In the genomic region with DNA sequence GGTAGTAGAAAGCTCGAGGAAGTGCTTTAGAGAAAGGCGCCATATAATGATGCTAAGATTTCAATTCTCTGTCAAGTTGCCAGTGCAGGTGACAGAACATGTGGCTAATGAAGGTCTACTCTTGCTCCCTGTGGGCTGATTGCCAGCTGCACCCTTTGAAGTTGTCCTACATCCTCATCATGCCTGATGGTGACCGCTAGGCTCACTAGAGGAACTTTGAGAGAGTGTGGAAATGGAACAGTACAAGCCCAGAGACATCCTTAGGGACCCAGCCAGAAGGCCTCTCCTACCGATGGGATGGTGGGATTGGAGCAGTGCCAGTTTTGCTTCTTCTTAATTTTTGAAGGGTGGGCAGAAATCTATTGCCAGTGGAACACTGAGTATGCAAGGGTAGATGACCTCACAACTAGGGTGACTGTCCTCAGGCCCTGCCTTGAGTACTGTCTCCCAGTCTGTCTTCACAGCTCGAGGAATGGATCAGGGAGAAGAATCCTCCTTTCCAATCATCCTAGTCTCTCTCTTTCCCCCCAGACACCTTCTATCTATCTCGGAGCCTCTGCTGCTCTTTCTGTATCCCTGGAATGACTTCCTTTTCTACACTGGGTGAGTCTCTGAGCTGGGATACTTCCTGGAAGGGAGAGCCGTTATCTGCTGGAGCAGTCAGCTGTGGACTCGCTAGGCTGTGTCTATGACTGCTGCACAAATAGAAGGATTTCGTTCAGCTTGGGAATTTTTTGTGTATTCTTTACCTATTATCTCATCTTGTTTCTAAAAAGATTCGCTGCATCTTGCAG, we compare ENCODE assay signal across 9 cellular contexts. TPM values are rescaled to one million over a fixed set of nuclear protein-coding genes. Genes with fewer than 3 reads are reported as not detected.
DNase-seq lines count a peak whose midpoint lies in the region; ATAC-seq and TF ChIP-seq lines count a peak whose summit lies in the region.
"Had no signal": no experiment of that assay in that cellular context is flagged by ENCODE, and none has a peak within 500 bp of the region (broad histone marks: within the 10 kb centered on the region; RNA-seq: fewer than 3 reads in every experiment).

No MANE protein-coding gene starts in this region.

- WGBS in heart left ventricle, 4 donors: 47 to 51% (median 49%) methylated on average over 10 of the region's 10 CpGs

- no peaks in the 10 kb centered on the region for H3K36me3 ChIP-seq in heart left ventricle
- H3K36me3 ChIP-seq: esophagus muscularis mucosa had no signal

- H3K27me3 ChIP-seq in heart left ventricle: peaks cover 0 to 3% (median 0%) of the 10 kb centered on the region in 9 donors
- H3K27me3 ChIP-seq: esophagus muscularis mucosa had no signal

- peak in 3 of 4 donors; percentile 29 to 39 (median 31) for ATAC-seq in heart left ventricle
- ATAC-seq in left colon: peak; percentile 69
- no peak for ATAC-seq in GM19023 (IDR thresholded peaks at IDR 0.05; ENCODE audit: unreplicated experiment)

- TF ChIP-seq CTCF in heart left ventricle (IDR thresholded peaks at IDR 0.05): no peak

- DNase-seq in heart left ventricle: no peak
- no peak for DNase-seq in cardiac septum (ENCODE audit: low spot score)
- DNase-seq in SW480 (ENCODE audit: low spot score): peak; percentile 70
- no peak for DNase-seq in left colon
- no peak for DNase-seq in NCI-H2107 (lab: John Stamatoyannopoulos, UW)
- DNase-seq in cerebellum (ENCODE audit: low spot score): no peak
- no peak for DNase-seq in dermis blood vessel endothelial cell

- TF ChIP-seq POLR2A in heart left ventricle (IDR thresholded peaks at IDR 0.05): no peak

- no peak overlapping the region for H3K27ac ChIP-seq in heart left ventricle
- H3K27ac ChIP-seq: esophagus muscularis mucosa had no signal

- intact Hi-C loops in heart left ventricle (cut with DNase I): loop anchor here (1.0 to 10.0 kb wide), 13 partner anchors 35 to 443 kb away; a partner anchor contains a TSS
- intact Hi-C loops in cardiac septum (cut with DNase I): loop anchor here (1.0 to 5.0 kb wide), 3 partner anchors 33 to 440 kb away; a partner anchor contains a TSS
- intact Hi-C loops in left colon (cut with DNase I, micrococcal nuclease): loop anchor here in 1 of 2 donors (5.0 kb wide), 2 partner anchors 155 to 440 kb away; no protein-coding TSS in a partner anchor

- H3K4me1 ChIP-seq in heart left ventricle: peaks cover 0 to 25% (median 8%) of the 10 kb centered on the region in 12 donors

- no peak overlapping the region for H3K4me3 ChIP-seq in heart left ventricle
- H3K4me3 ChIP-seq: esophagus muscularis mucosa had no signal

- no peaks in the 10 kb centered on the region for H3K9me3 ChIP-seq in heart left ventricle
- H3K9me3 ChIP-seq: esophagus muscularis mucosa had no signal

RNA-seq across cellular contexts. Expression of a gene that starts 33.5 kb away (rescaled TPM):
- total RNA-seq in heart left ventricle: 10 to 100 TPM in 5 of 9 donors, 1 to 10 TPM in 4; 6.4 to 31.6 (median 11.8) TPM
- polyA plus RNA-seq in heart left ventricle: 1 to 10 TPM; 5.6 to 8.2 TPM
- 13.1 TPM for total RNA-seq in cardiac septum
- 10 to 100 TPM; 43.6 to 45.5 TPM for total RNA-seq in left colon
- 24.8 TPM for total RNA-seq in cerebellum
- total RNA-seq in dermis blood vessel endothelial cell: 3.7 and 9.4 TPM in 2 replicates

RNA-seq across cellular contexts. Expression of a gene that starts 36.7 kb away (rescaled TPM):
- 10 to 100 TPM in 7 of 9 donors, 1 to 10 TPM in 2; 9.2 to 15.2 (median 11.4) TPM for total RNA-seq in heart left ventricle
- polyA plus RNA-seq in heart left ventricle: 10 to 100 TPM; 10.1 to 10.7 TPM
- 13.6 TPM for total RNA-seq in cardiac septum
- total RNA-seq in left colon: 10 to 100 TPM; 57.9 to 59.7 TPM
- 56.3 TPM for total RNA-seq in cerebellum
- 37.9 and 48.0 TPM in 2 replicates for total RNA-seq in dermis blood vessel endothelial cell
